21 cellular contexts compared by ENCODE assay signal in genomic region chr1:6012529-6013318, GRCh38. TPM values are rescaled to one million over a fixed set of nuclear protein-coding genes. Genes with fewer than 3 reads are reported as not detected.
A peak's percentile ranks its signal among the peaks of the same experiment; 100 is the strongest.
DNase-seq lines count a peak whose midpoint lies in the region; ATAC-seq and TF ChIP-seq lines count a peak whose summit lies in the region.
"Had no signal": no experiment of that assay in that cellular context is flagged by ENCODE, and none has a peak within 500 bp of the region (broad histone marks: within the 10 kb centered on the region; RNA-seq: fewer than 3 reads in every experiment).

No MANE protein-coding gene starts in this region.

- H3K27me3 Mint-ChIP-seq in CD8-positive, alpha-beta T cell (ENCODE audit: low read depth), result no peaks in the 10 kb centered on the region
- H3K27me3 Mint-ChIP-seq in activated naive CD8-positive, alpha-beta T cell treated with anti-CD3 and anti-CD28 coated beads, Interleukin-2, amount 10 ng/mL, durations not matched to agents 7 days and 5 days, result no peaks in the 10 kb centered on the region
- H3K27me3 Mint-ChIP-seq in type B pancreatic cell, result no peaks in the 10 kb centered on the region

- no peak for TF ChIP-seq CTCF in CD8-positive, alpha-beta T cell (IDR thresholded peaks at IDR 0.05)
- TF ChIP-seq CTCF in osteoblast (IDR thresholded peaks at IDR 0.05; ENCODE audit: extremely low read depth, low read depth, low read length) (no peak), type B pancreatic cell (conservative IDR thresholded peaks at IDR 0.05) (no peak)

- no peak overlapping the region for H3K4me3 ChIP-seq in CD8-positive, alpha-beta T cell (ENCODE audit: low read depth, low read length)
- H3K4me3 ChIP-seq in osteoblast (ENCODE audit: insufficient read depth, low read length), result no peak overlapping the region
- H3K4me3 ChIP-seq: HAP-1, hepatocyte, SJSA1 had no signal

- H3K4me1 ChIP-seq in CD8-positive, alpha-beta T cell (ENCODE audit: insufficient read depth, low read length), result no peaks in the 10 kb centered on the region
- no peaks in the 10 kb centered on the region for H3K4me1 ChIP-seq in osteoblast (ENCODE audit: insufficient read depth, low read length)
- H3K4me1 ChIP-seq: HAP-1, SJSA1 had no signal

- CTCF ChIA-PET in CD8-positive, alpha-beta T cell (lab: Charles Lee), result no interaction called here

- peaks cover 15% of the 10 kb centered on the region for H3K36me3 Mint-ChIP-seq in CD8-positive, alpha-beta T cell
- peaks cover 10% of the 10 kb centered on the region for H3K36me3 Mint-ChIP-seq in activated naive CD8-positive, alpha-beta T cell treated with anti-CD3 and anti-CD28 coated beads, Interleukin-2, amount 10 ng/mL, durations not matched to agents 7 days and 5 days
- H3K36me3 Mint-ChIP-seq in type B pancreatic cell, result no peaks in the 10 kb centered on the region
- H3K36me3 Mint-ChIP-seq: WTC11 had no signal

- peak; percentile 51 for ATAC-seq in CD8-positive, alpha-beta T cell
- ATAC-seq in activated naive CD8-positive, alpha-beta T cell treated with anti-CD3 and anti-CD28 coated beads, Interleukin-2, amount 10 ng/mL, durations not matched to agents 7 days and 5 days (ENCODE audit: low read depth), result peak; percentile 55
- ATAC-seq in left cardiac atrium (peak; percentile 17 to 23), GM18861 (IDR thresholded peaks at IDR 0.05; ENCODE audit: unreplicated experiment) (no peak), SK-N-SH treated with all-trans-retinoic acid at 6 μM for 48 hours (no peak)
- ATAC-seq: WTC11 had no signal

- H4K20me1 ChIP-seq in osteoblast (ENCODE audit: insufficient read depth, low read length), result peaks cover 2% of the 10 kb centered on the region

- intact Hi-C loops in CD8-positive, alpha-beta T cell (cut with DNase I, micrococcal nuclease), result no loop called here
- intact Hi-C loops in left cardiac atrium (cut with DNase I), result no loop called here

- POLR2A ChIA-PET in CD8-positive, alpha-beta T cell (lab: Charles Lee), result no interaction called here
- POLR2A ChIA-PET in activated naive CD8-positive, alpha-beta T cell treated with anti-CD3 and anti-CD28 coated beads, Interleukin-2, amount 10 ng/mL, durations not matched to agents 7 days and 5 days (lab: Charles Lee), result no interaction called here

- H3K9me3 ChIP-seq in CD8-positive, alpha-beta T cell (ENCODE audit: low read length), result no peaks in the 10 kb centered on the region
- no peaks in the 10 kb centered on the region for H3K9me3 ChIP-seq in osteoblast (ENCODE audit: low read depth, low read length)
- H3K9me3 ChIP-seq: HAP-1, neutrophil, SJSA1 had no signal

- H3K27ac ChIP-seq in CD8-positive, alpha-beta T cell (ENCODE audit: low read depth, low read length), result no peak overlapping the region
- no peak overlapping the region for H3K27ac ChIP-seq in osteoblast (ENCODE audit: low read depth, low read length)
- H3K27ac ChIP-seq: hepatocyte, neutrophil, SJSA1 had no signal

- no peak overlapping the region for H2AFZ ChIP-seq in osteoblast (ENCODE audit: low read length)
- H2AFZ ChIP-seq: hepatocyte had no signal

- H3K27ac Mint-ChIP-seq in CD8-positive, alpha-beta T cell, result peak overlapping the region; percentile 37
- peak overlapping the region; percentile 45 for H3K27ac Mint-ChIP-seq in activated naive CD8-positive, alpha-beta T cell treated with anti-CD3 and anti-CD28 coated beads, Interleukin-2, amount 10 ng/mL, durations not matched to agents 7 days and 5 days
- no peak overlapping the region for H3K27ac Mint-ChIP-seq in type B pancreatic cell
- H3K27ac Mint-ChIP-seq: endodermal cell, WTC11 had no signal

- no peak overlapping the region for H3K4me3 Mint-ChIP-seq in CD8-positive, alpha-beta T cell
- H3K4me3 Mint-ChIP-seq in activated naive CD8-positive, alpha-beta T cell treated with anti-CD3 and anti-CD28 coated beads, Interleukin-2, amount 10 ng/mL, durations not matched to agents 7 days and 5 days, result no peak overlapping the region
- H3K4me3 Mint-ChIP-seq in type B pancreatic cell, result no peak overlapping the region
- H3K4me3 Mint-ChIP-seq: endodermal cell, WTC11 had no signal

- no peaks in the 10 kb centered on the region for H3K36me3 ChIP-seq in CD8-positive, alpha-beta T cell (ENCODE audit: insufficient read depth, low read length)
- no peaks in the 10 kb centered on the region for H3K36me3 ChIP-seq in osteoblast (ENCODE audit: insufficient read depth, low read length)
- H3K36me3 ChIP-seq: HAP-1, SJSA1 had no signal

- H3K4me2 ChIP-seq in osteoblast (ENCODE audit: insufficient read depth, low read length), result no peak overlapping the region
- H3K4me2 ChIP-seq: hepatocyte had no signal

- no peaks in the 10 kb centered on the region for H3K27me3 ChIP-seq in CD8-positive, alpha-beta T cell (ENCODE audit: insufficient read depth, low read length)
- H3K27me3 ChIP-seq in osteoblast (ENCODE audit: insufficient read depth, low read length), result no peaks in the 10 kb centered on the region
- H3K27me3 ChIP-seq: hepatocyte, neutrophil, SJSA1 had no signal

- no peaks in the 10 kb centered on the region for H3K9me3 Mint-ChIP-seq in CD8-positive, alpha-beta T cell
- H3K9me3 Mint-ChIP-seq in activated naive CD8-positive, alpha-beta T cell treated with anti-CD3 and anti-CD28 coated beads, Interleukin-2, amount 10 ng/mL, durations not matched to agents 7 days and 5 days, result no peaks in the 10 kb centered on the region
- H3K9me3 Mint-ChIP-seq in type B pancreatic cell, result no peaks in the 10 kb centered on the region
- H3K9me3 Mint-ChIP-seq: endodermal cell, WTC11 had no signal

- H3K4me1 Mint-ChIP-seq in CD8-positive, alpha-beta T cell (ENCODE audit: low read depth), result peaks cover 9% of the 10 kb centered on the region
- peaks cover 6% of the 10 kb centered on the region for H3K4me1 Mint-ChIP-seq in activated naive CD8-positive, alpha-beta T cell treated with anti-CD3 and anti-CD28 coated beads, Interleukin-2, amount 10 ng/mL, durations not matched to agents 7 days and 5 days
- peaks cover 5% of the 10 kb centered on the region for H3K4me1 Mint-ChIP-seq in type B pancreatic cell (ENCODE audit: unreplicated experiment)
- H3K4me1 Mint-ChIP-seq: endodermal cell, WTC11 had no signal

- no peaks in the 10 kb centered on the region for H3K79me2 ChIP-seq in osteoblast (ENCODE audit: insufficient read depth, low read length)
- H3K79me2 ChIP-seq: hepatocyte had no signal

- DNase-seq in CD8-positive, alpha-beta T cell, result no peak
- no peak for DNase-seq in activated naive CD8-positive, alpha-beta T cell treated with anti-CD3 and anti-CD28 coated beads, Interleukin-2, amount 10 ng/mL, durations not matched to agents 7 days and 5 days
- DNase-seq in left cardiac atrium (peak; percentile 40), osteoblast (ENCODE audit: insufficient read length, low spot score, missing footprints) (peak; percentile 41), epidermal melanocyte (ENCODE audit: insufficient read length, low spot score) (no peak), type B pancreatic cell (ENCODE audit: extremely low spot score, unreplicated experiment) (no peak)
- DNase-seq: caudate nucleus; endodermal cell; KBM-7; NCI-H1048; NCI-H2081 treated with DMSO at 0.1 percent for 48 hours; NCI-H524 treated with DMSO at 0.1 percent for 48 hours; stimulated activated CD4-positive, alpha-beta T cell treated with anti-CD3 and anti-CD28 coated beads, Interleukin-15, amount 100 ng/mL, for 24 hours; trophoblast cell had no signal

TF ChIP-seq in SK-N-SH treated with all-trans-retinoic acid at 6 μM for 48 hours, 23 proteins besides CTCF, POLR2A, EP300 and RAD21 (continues in another document):
- TF ChIP-seq ESRRG (CRISPR knock-in tag; IDR thresholded peaks at IDR 0.05) (no peak), BACH2 (CRISPR knock-in tag; IDR thresholded peaks at IDR 0.05; ENCODE audit: borderline replicate concordance) (no peak), TSHZ2 (CRISPR knock-in tag; IDR thresholded peaks at IDR 0.05) (no peak), ISL1 (CRISPR knock-in tag; IDR thresholded peaks at IDR 0.05) (no peak), ZNF565 (CRISPR knock-in tag; conservative IDR thresholded peaks at IDR 0.05; ENCODE audit: low read depth) (no peak)

RNA-seq across cellular contexts. Expression of gene NPHP4, which starts 20.5 kb away (rescaled TPM):
- total RNA-seq in CD8-positive, alpha-beta T cell, result 1 to 10 TPM; 3.1 to 3.7 TPM
- total RNA-seq in activated naive CD8-positive, alpha-beta T cell treated with anti-CD3 and anti-CD28 coated beads, Interleukin-2, amount 10 ng/mL, durations not matched to agents 7 days and 5 days, result 10 to 100 TPM; 16.4 to 17.5 TPM
- total RNA-seq in left cardiac atrium, result 1 to 10 TPM; 5.1 to 7.3 TPM
- 6.5 and 8.0 TPM in 2 replicates for total RNA-seq in osteoblast
- 10.3 and 21.7 TPM in 2 replicates for total RNA-seq in type B pancreatic cell (ENCODE audit: low replicate concordance)

RNA-seq across cellular contexts. Expression of gene KCNAB2, which starts 33.0 kb away (rescaled TPM):
- 100 to 1,000 TPM; 152 to 163 TPM for total RNA-seq in CD8-positive, alpha-beta T cell
- 100 to 1,000 TPM; 290 to 307 TPM for total RNA-seq in activated naive CD8-positive, alpha-beta T cell treated with anti-CD3 and anti-CD28 coated beads, Interleukin-2, amount 10 ng/mL, durations not matched to agents 7 days and 5 days
- 10 to 100 TPM; 13.2 to 14.7 TPM for total RNA-seq in left cardiac atrium
- total RNA-seq in osteoblast, result 5.0 and 5.8 TPM in 2 replicates
- 1.7 and 7.2 TPM in 2 replicates for total RNA-seq in type B pancreatic cell (ENCODE audit: low replicate concordance)

Comparison
In these comparisons a context has a peak if more than half of its experiments do, and no peak if none do; other contexts are left out.
1. ATAC-seq: peak in CD8-positive, alpha-beta T cell (single experiment), activated naive CD8-positive, alpha-beta T cell treated with anti-CD3 and anti-CD28 coated beads, Interleukin-2, amount 10 ng/mL, durations not matched to agents 7 days and 5 days (single experiment) and left cardiac atrium (2 of 2); none in GM18861 (single experiment) and SK-N-SH treated with all-trans-retinoic acid at 6 μM for 48 hours (single experiment).
2. DNase-seq: peak in left cardiac atrium (single experiment) and osteoblast (single experiment); none in CD8-positive, alpha-beta T cell (0 of 7), activated naive CD8-positive, alpha-beta T cell treated with anti-CD3 and anti-CD28 coated beads, Interleukin-2, amount 10 ng/mL, durations not matched to agents 7 days and 5 days (single experiment), epidermal melanocyte (single experiment) and type B pancreatic cell (single experiment).
3. RNA of gene KCNAB2, which starts 33.0 kb away (total RNA-seq): 290 to 307 TPM in activated naive CD8-positive, alpha-beta T cell treated with anti-CD3 and anti-CD28 coated beads, Interleukin-2, amount 10 ng/mL, durations not matched to agents 7 days and 5 days and 152 to 163 TPM in CD8-positive, alpha-beta T cell; 13.2 to 14.7 TPM in left cardiac atrium, 1.7 to 7.2 TPM in type B pancreatic cell and 5.0 to 5.8 TPM in osteoblast; every median in the first group is over 4 times any median in the second.